ENCODE assay signal across 26 cellular contexts in genomic region chr5:137658324-137658723, GRCh38.
"Had no signal": no experiment of that assay in that cellular context is flagged by ENCODE, and none has a peak within 500 bp of the region (broad histone marks: within the 10 kb centered on the region; RNA-seq: fewer than 3 reads in every experiment).

No MANE protein-coding gene starts in this region.

- H3K9me3 Mint-ChIP-seq: mesothelial cell of epicardium had no signal

- H3K4me3 ChIP-seq: coronary artery, dorsolateral prefrontal cortex, esophagus squamous epithelium, gastrocnemius medialis, heart right ventricle, left lung, lower lobe of right lung, mucosa of descending colon had no signal

- FAIRE-seq: colon, islet of Langerhans, keratinocyte had no signal

- H3K27ac Mint-ChIP-seq: mesothelial cell of epicardium had no signal

- DNase-seq: dermis blood vessel endothelial cell; dorsolateral prefrontal cortex; effector CD4-positive, alpha-beta T cell; effector memory CD4-positive, alpha-beta T cell; erythroblast; esophagus squamous epithelium; foreskin fibroblast; foreskin melanocyte; gastrocnemius medialis; glutamatergic neuron; head of caudate nucleus; heart right ventricle; hippocampal formation; left cardiac atrium; left lung; left ventricle myocardium superior; lower lobe of right lung; mesenchymal stem cell; mucosa of descending colon had no signal

- H3K27ac ChIP-seq: epithelial cell of prostate, esophagus squamous epithelium, gastrocnemius medialis, heart right ventricle, left lung, lower lobe of right lung had no signal

- H3K27me3 ChIP-seq: dorsolateral prefrontal cortex, esophagus squamous epithelium, gastrocnemius medialis, heart right ventricle, left lung had no signal

- H3K4me1 Mint-ChIP-seq: mesothelial cell of epicardium had no signal

- H3K9me3 ChIP-seq: esophagus squamous epithelium, gastrocnemius medialis, heart right ventricle, left lung, lower lobe of right lung, mucosa of descending colon had no signal

- H3K4me3 Mint-ChIP-seq: mesothelial cell of epicardium had no signal

- ATAC-seq: esophagus mucosa, gastrocnemius medialis, heart right ventricle, left cardiac atrium, left lung, left ventricle myocardium superior, lower lobe of right lung, mucosa of descending colon had no signal

- H3K4me1 ChIP-seq: gastrocnemius medialis, left lung, lower lobe of right lung had no signal

- H3K36me3 ChIP-seq: gastrocnemius medialis, left lung, lower lobe of right lung had no signal
